In genomic region chr15:94083467-94083991, GRCh38 we compare ENCODE assay signal across 11 cellular contexts.
DNase-seq lines count a peak whose midpoint lies in the region; ATAC-seq and TF ChIP-seq lines count a peak whose summit lies in the region.
"Had no signal": no experiment of that assay in that cellular context is flagged by ENCODE, and none has a peak within 500 bp of the region (broad histone marks: within the 10 kb centered on the region; RNA-seq: fewer than 3 reads in every experiment).

No MANE protein-coding gene starts in this region.

- H3K36me3 ChIP-seq in ES-I3 (ENCODE audit: insufficient read depth, low read length) (no peaks in the 10 kb centered on the region), skeletal muscle satellite cell (ENCODE audit: insufficient read depth, low read length) (no peaks in the 10 kb centered on the region)

- peak; percentile 92 for DNase-seq in fibroblast of villous mesenchyme (ENCODE audit: low read depth)
- no peak for DNase-seq in NCI-H2171 treated with DMSO at 0.1 percent for 48 hours (lab: John Stamatoyannopoulos, UW)
- no peak for DNase-seq in DMS53 (lab: John Stamatoyannopoulos, UW)
- DNase-seq in SK-N-DZ (ENCODE audit: low spot score), result no peak
- DNase-seq in stimulated activated CD4-positive, alpha-beta T cell treated with anti-CD3 and anti-CD28 coated beads, Interleukin-12 subunit alpha, Interleukin-12 subunit beta, amount 100 ng/mL, for 4 hours, result no peak
- DNase-seq: activated CD4-positive, alpha-beta T cell treated with anti-CD3 and anti-CD28 coated beads for 1 hour; NCI-H1436; NCI-H82 had no signal

- peak overlapping the region; percentile 1 for H3K4me2 ChIP-seq in skeletal muscle satellite cell (ENCODE audit: low read length)

- peak; percentile 58 for ATAC-seq in SK-N-SH treated with all-trans-retinoic acid at 6 μM for 48 hours

- H3K4me1 ChIP-seq in ES-I3 (ENCODE audit: insufficient read depth, low read length) (peaks cover 11% of the 10 kb centered on the region), skeletal muscle satellite cell (ENCODE audit: control insufficient read depth, insufficient read depth, low read length) (peaks cover 43% of the 10 kb centered on the region)

- peak; percentile 17 for TF ChIP-seq CTCF in fibroblast of villous mesenchyme (IDR thresholded peaks at IDR 0.05; ENCODE audit: insufficient read depth, low read depth, low read length)

- H3K9me3 ChIP-seq in ES-I3 (ENCODE audit: control insufficient read depth, insufficient read depth, low read length), result no peaks in the 10 kb centered on the region
- H3K9me3 ChIP-seq in skeletal muscle satellite cell (replicated peaks; ENCODE audit: low read length), result no peaks in the 10 kb centered on the region

- 0 out of 2 replicates have a peak overlapping the region, but pooled peaks have one; percentile 13 for H3K9ac ChIP-seq in ES-I3 (ENCODE audit: low read depth, low read length)
- no peak overlapping the region for H3K9ac ChIP-seq in skeletal muscle satellite cell (ENCODE audit: low read depth, low read length)

- H3K27me3 ChIP-seq in skeletal muscle satellite cell (ENCODE audit: control insufficient read depth, insufficient read depth, low read length), result no peaks in the 10 kb centered on the region

- H3K4me3 ChIP-seq in fibroblast of villous mesenchyme (ENCODE audit: low read depth, low read length) (no peak overlapping the region), skeletal muscle satellite cell (ENCODE audit: low read length) (peak overlapping the region; percentile 15)

TF ChIP-seq in SK-N-SH treated with all-trans-retinoic acid at 6 μM for 48 hours, 23 proteins besides CTCF, POLR2A, EP300 and RAD21:
- TF ChIP-seq RARB (CRISPR knock-in tag; IDR thresholded peaks at IDR 0.05) (no peak), ZNF565 (CRISPR knock-in tag; conservative IDR thresholded peaks at IDR 0.05; ENCODE audit: low read depth) (no peak), ZNF70 (CRISPR knock-in tag; IDR thresholded peaks at IDR 0.05) (no peak)
